Comparison of ENCODE assay signal across 2 cellular contexts in genomic region chr2:150552421-150552820, GRCh38.
TF ChIP-seq lines count a peak whose summit lies in the region.

No MANE protein-coding gene starts in this region.

TF ChIP-seq in IMR-90, 13 proteins besides CTCF, POLR2A, EP300 and RAD21:
- TF ChIP-seq RCOR1 (IDR thresholded peaks at IDR 0.05; ENCODE audit: insufficient replicate concordance, low read length) = no peak
- TF ChIP-seq RFX5 (IDR thresholded peaks at IDR 0.05; ENCODE audit: low read depth, low read length) = no peak
- TF ChIP-seq MAFK (IDR thresholded peaks at IDR 0.05; ENCODE audit: low read depth, low read length) = no peak
- TF ChIP-seq, protein P1, sequence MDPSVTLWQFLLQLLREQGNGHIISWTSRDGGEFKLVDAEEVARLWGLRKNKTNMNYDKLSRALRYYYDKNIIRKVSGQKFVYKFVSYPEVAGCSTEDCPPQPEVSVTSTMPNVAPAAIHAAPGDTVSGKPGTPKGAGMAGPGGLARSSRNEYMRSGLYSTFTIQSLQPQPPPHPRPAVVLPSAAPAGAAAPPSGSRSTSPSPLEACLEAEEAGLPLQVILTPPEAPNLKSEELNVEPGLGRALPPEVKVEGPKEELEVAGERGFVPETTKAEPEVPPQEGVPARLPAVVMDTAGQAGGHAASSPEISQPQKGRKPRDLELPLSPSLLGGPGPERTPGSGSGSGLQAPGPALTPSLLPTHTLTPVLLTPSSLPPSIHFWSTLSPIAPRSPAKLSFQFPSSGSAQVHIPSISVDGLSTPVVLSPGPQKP (IDR thresholded peaks at IDR 0.05; ENCODE audit: borderline replicate concordance, low read depth, low read length) = no peak
- no peak for TF ChIP-seq CEBPB (IDR thresholded peaks at IDR 0.05; ENCODE audit: low read depth, low read length)
- TF ChIP-seq MAZ (IDR thresholded peaks at IDR 0.05; ENCODE audit: borderline replicate concordance, low read depth, low read length) = no peak
- no peak for TF ChIP-seq FOS (IDR thresholded peaks at IDR 0.05; ENCODE audit: low read depth, low read length)
- TF ChIP-seq SMC3 (IDR thresholded peaks at IDR 0.05; ENCODE audit: low read depth, low read length) = no peak
- no peak for TF ChIP-seq CHD1 (IDR thresholded peaks at IDR 0.05; ENCODE audit: low read depth, low read length)
- TF ChIP-seq USF2 (IDR thresholded peaks at IDR 0.05; ENCODE audit: low read depth, low read length) = no peak
- no peak for TF ChIP-seq NFE2L2 (IDR thresholded peaks at IDR 0.05; ENCODE audit: low read depth, low read length)
- no peak for TF ChIP-seq BHLHE40 (IDR thresholded peaks at IDR 0.05; ENCODE audit: low read depth, low read length)
- TF ChIP-seq MXI1 (IDR thresholded peaks at IDR 0.05; ENCODE audit: borderline replicate concordance, low read depth, low read length) = no peak

TF ChIP-seq in SK-N-SH, 30 proteins besides CTCF, POLR2A, EP300 and RAD21:
- no peak for TF ChIP-seq RCOR1 (IDR thresholded peaks at IDR 0.05; ENCODE audit: low read length)
- TF ChIP-seq, protein P2, sequence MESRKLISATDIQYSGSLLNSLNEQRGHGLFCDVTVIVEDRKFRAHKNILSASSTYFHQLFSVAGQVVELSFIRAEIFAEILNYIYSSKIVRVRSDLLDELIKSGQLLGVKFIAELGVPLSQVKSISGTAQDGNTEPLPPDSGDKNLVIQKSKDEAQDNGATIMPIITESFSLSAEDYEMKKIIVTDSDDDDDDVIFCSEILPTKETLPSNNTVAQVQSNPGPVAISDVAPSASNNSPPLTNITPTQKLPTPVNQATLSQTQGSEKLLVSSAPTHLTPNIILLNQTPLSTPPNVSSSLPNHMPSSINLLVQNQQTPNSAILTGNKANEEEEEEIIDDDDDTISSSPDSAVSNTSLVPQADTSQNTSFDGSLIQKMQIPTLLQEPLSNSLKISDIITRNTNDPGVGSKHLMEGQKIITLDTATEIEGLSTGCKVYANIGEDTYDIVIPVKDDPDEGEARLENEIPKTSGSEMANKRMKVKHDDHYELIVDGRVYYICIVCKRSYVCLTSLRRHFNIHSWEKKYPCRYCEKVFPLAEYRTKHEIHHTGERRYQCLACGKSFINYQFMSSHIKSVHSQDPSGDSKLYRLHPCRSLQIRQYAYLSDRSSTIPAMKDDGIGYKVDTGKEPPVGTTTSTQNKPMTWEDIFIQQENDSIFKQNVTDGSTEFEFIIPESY (IDR thresholded peaks at IDR 0.05; ENCODE audit: borderline replicate concordance, low read depth) = no peak
- no peak for TF ChIP-seq CHD2 (IDR thresholded peaks at IDR 0.05; ENCODE audit: low read length, partially characterized antibody)
- TF ChIP-seq PBX3 (IDR thresholded peaks at IDR 0.05) = no peak
- no peak for TF ChIP-seq MAX (IDR thresholded peaks at IDR 0.05; ENCODE audit: low read depth)
- TF ChIP-seq MEF2A (IDR thresholded peaks at IDR 0.05; ENCODE audit: borderline replicate concordance, low read depth) = no peak
- TF ChIP-seq FOXM1 (IDR thresholded peaks at IDR 0.05; ENCODE audit: low read depth) = no peak
- TF ChIP-seq TCF12 (IDR thresholded peaks at IDR 0.05) = no peak
- TF ChIP-seq SMC3 (IDR thresholded peaks at IDR 0.05; ENCODE audit: low read depth, low read length) = no peak
- TF ChIP-seq, protein P3, sequence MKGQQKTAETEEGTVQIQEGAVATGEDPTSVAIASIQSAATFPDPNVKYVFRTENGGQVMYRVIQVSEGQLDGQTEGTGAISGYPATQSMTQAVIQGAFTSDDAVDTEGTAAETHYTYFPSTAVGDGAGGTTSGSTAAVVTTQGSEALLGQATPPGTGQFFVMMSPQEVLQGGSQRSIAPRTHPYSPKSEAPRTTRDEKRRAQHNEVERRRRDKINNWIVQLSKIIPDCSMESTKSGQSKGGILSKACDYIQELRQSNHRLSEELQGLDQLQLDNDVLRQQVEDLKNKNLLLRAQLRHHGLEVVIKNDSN (IDR thresholded peaks at IDR 0.05; ENCODE audit: borderline replicate concordance, low read depth) = no peak
- no peak for TF ChIP-seq GABPA (IDR thresholded peaks at IDR 0.05; ENCODE audit: low read depth)
TF ChIP-seq in SK-N-SH: peak in this region for 0.
